In genomic region chr1:1434131-1434811, GRCh38 we compare ENCODE assay signal across 1 cellular context.
A peak's percentile ranks its signal among the peaks of the same experiment; 100 is the strongest.
TF ChIP-seq lines count a peak whose summit lies in the region.

No MANE protein-coding gene starts in this region.

TF ChIP-seq in HepG2, 621 proteins besides CTCF, POLR2A, EP300 and RAD21 (continued from another document):
- TF ChIP-seq, protein P1, sequence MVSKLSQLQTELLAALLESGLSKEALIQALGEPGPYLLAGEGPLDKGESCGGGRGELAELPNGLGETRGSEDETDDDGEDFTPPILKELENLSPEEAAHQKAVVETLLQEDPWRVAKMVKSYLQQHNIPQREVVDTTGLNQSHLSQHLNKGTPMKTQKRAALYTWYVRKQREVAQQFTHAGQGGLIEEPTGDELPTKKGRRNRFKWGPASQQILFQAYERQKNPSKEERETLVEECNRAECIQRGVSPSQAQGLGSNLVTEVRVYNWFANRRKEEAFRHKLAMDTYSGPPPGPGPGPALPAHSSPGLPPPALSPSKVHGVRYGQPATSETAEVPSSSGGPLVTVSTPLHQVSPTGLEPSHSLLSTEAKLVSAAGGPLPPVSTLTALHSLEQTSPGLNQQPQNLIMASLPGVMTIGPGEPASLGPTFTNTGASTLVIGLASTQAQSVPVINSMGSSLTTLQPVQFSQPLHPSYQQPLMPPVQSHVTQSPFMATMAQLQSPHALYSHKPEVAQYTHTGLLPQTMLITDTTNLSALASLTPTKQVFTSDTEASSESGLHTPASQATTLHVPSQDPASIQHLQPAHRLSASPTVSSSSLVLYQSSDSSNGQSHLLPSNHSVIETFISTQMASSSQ (IDR thresholded peaks at IDR 0.05; ENCODE audit: low read depth): no peak
- TF ChIP-seq, protein P1 (CRISPR knock-in tag; IDR thresholded peaks at IDR 0.05; ENCODE audit: borderline replicate concordance): no peak
- peak; percentile 27 for TF ChIP-seq HNRNPLL (IDR thresholded peaks at IDR 0.05; ENCODE audit: low read depth, low read length, poor library complexity, severe bottlenecking)
- TF ChIP-seq PCBP1 (IDR thresholded peaks at IDR 0.05; ENCODE audit: borderline replicate concordance, low read depth, low read length): 0 out of 2 replicates have a peak, but pooled peaks have one; percentile 41
- TF ChIP-seq CBX2 (IDR thresholded peaks at IDR 0.05; ENCODE audit: low read depth, low read length): no peak
- no peak for TF ChIP-seq CBX2 (CRISPR knock-in tag; IDR thresholded peaks at IDR 0.05; ENCODE audit: low read depth)
- 0 out of 2 replicates have a peak, but pooled peaks have one; percentile 72 for TF ChIP-seq SNAI1 (CRISPR knock-in tag; IDR thresholded peaks at IDR 0.05; ENCODE audit: borderline replicate concordance)
- TF ChIP-seq ZBTB34 (CRISPR knock-in tag; IDR thresholded peaks at IDR 0.05): 0 out of 2 replicates have a peak, but pooled peaks have one; percentile 6
- peak; percentile 66 for TF ChIP-seq SAP130 (CRISPR knock-in tag; IDR thresholded peaks at IDR 0.05; ENCODE audit: low read depth)
- TF ChIP-seq GABPB1 (CRISPR knock-in tag; IDR thresholded peaks at IDR 0.05): peak; percentile 70
- peak; percentile 72 for TF ChIP-seq MED8 (CRISPR knock-in tag; IDR thresholded peaks at IDR 0.05; ENCODE audit: insufficient replicate concordance)
- TF ChIP-seq ZNF430 (CRISPR knock-in tag; IDR thresholded peaks at IDR 0.05): peak; percentile 12; the same call in 1 of the 2 replicates
